15 cellular contexts compared by ENCODE assay signal in genomic region chr12:46965137-46965536, GRCh38.
DNase-seq lines count a peak whose midpoint lies in the region; TF ChIP-seq lines count a peak whose summit lies in the region.
"Had no signal": no experiment of that assay in that cellular context is flagged by ENCODE, and none has a peak within 500 bp of the region (broad histone marks: within the 10 kb centered on the region; RNA-seq: fewer than 3 reads in every experiment).

No MANE protein-coding gene starts in this region.

- no peak overlapping the region for H2BK120ac ChIP-seq in neuronal stem cell (ENCODE audit: low read depth, low read length)

- H3K4me2 ChIP-seq in GM23248 (ENCODE audit: unreplicated experiment) (peak overlapping the region; percentile 79), neuronal stem cell (ENCODE audit: insufficient read depth, low read length, poor library complexity, severe bottlenecking) (no peak overlapping the region)

- H3K27me3 ChIP-seq in GM23248 (replicated peaks; ENCODE audit: insufficient read depth), result no peaks in the 10 kb centered on the region
- no peaks in the 10 kb centered on the region for H3K27me3 ChIP-seq in SJCRH30
- H3K27me3 ChIP-seq in esophagus squamous epithelium, result no peaks in the 10 kb centered on the region
- H3K27me3 ChIP-seq in neuronal stem cell (ENCODE audit: control insufficient read depth in 3 of 3, insufficient read depth in 3 of 3, low read depth in 1 of 3, low read length in 3 of 3), result no peaks in the 10 kb centered on the region

- H2BK5ac ChIP-seq in neuronal stem cell (ENCODE audit: low read length), result no peak overlapping the region

- H3K79me2 ChIP-seq in GM23248 (ENCODE audit: insufficient read depth), result no peaks in the 10 kb centered on the region

- H3K14ac ChIP-seq in neuronal stem cell (ENCODE audit: low read length), result no peak overlapping the region

- H3F3A ChIP-seq in GM23248 (ENCODE audit: insufficient read depth), result peaks cover 36% of the 10 kb centered on the region

- H3K4ac ChIP-seq in neuronal stem cell (ENCODE audit: low read length), result no peak overlapping the region

- H3K36me3 ChIP-seq in GM23248 (ENCODE audit: low read depth), result no peaks in the 10 kb centered on the region
- no peaks in the 10 kb centered on the region for H3K36me3 ChIP-seq in SJCRH30
- no peaks in the 10 kb centered on the region for H3K36me3 ChIP-seq in esophagus squamous epithelium
- H3K36me3 ChIP-seq in neuronal stem cell (replicated peaks in 1 of 2; ENCODE audit: control insufficient read depth in 2 of 2, insufficient read depth in 2 of 2, low read length in 2 of 2), result no peaks in the 10 kb centered on the region
- H3K36me3 ChIP-seq: HAP-1, lower lobe of right lung had no signal

- POLR2A ChIA-PET in RWPE1 (lab: Yijun Ruan, JAX; ENCODE audit: low non-redundant PET), result no interaction called here

- H3K9ac ChIP-seq in GM23248, result peak overlapping the region; percentile 41; the same call in 1 of the 2 replicates
- H3K9ac ChIP-seq in neuronal stem cell (ENCODE audit: low read depth, low read length, poor library complexity), result no peak overlapping the region

- H3K9me3 ChIP-seq in GM23248 (ENCODE audit: low read depth) (no peaks in the 10 kb centered on the region), SJCRH30 (replicated peaks) (no peaks in the 10 kb centered on the region), esophagus squamous epithelium (no peaks in the 10 kb centered on the region), neuronal stem cell (replicated peaks in 1 of 2; ENCODE audit: control insufficient read depth in 2 of 2, insufficient read depth in 1 of 2, low read depth in 1 of 2, low read length in 2 of 2) (no peaks in the 10 kb centered on the region)
- H3K9me3 ChIP-seq: HAP-1, lower lobe of right lung had no signal

- TF ChIP-seq CTCF in esophagus squamous epithelium (IDR thresholded peaks at IDR 0.05), result no peak
- TF ChIP-seq CTCF in RWPE1 (conservative IDR thresholded peaks at IDR 0.05; ENCODE audit: low read depth), result no peak

- H3K27ac ChIP-seq in GM23248 (peak overlapping the region; percentile 61), SJCRH30 (peak overlapping the region; percentile 66), esophagus squamous epithelium (peak overlapping the region in 3 of 4 donors; percentile 63 to 70 (median 65)), neuronal stem cell (replicated peaks; ENCODE audit: low read length) (peak overlapping the region; percentile 71), RWPE1 (no peak overlapping the region)
- H3K27ac ChIP-seq: lower lobe of right lung had no signal

- H3K4me1 ChIP-seq in GM23248 (ENCODE audit: insufficient read depth), result peaks cover 25% of the 10 kb centered on the region
- peaks cover 21% of the 10 kb centered on the region for H3K4me1 ChIP-seq in SJCRH30
- peaks cover 4 to 48% (median 15%) of the 10 kb centered on the region in 3 donors for H3K4me1 ChIP-seq in esophagus squamous epithelium
- peaks cover 0 to 16% of the 10 kb centered on the region in 2 donors for H3K4me1 ChIP-seq in neuronal stem cell (ENCODE audit: control insufficient read depth in 2 of 2, insufficient read depth in 1 of 2, low read depth in 1 of 2, low read length in 2 of 2)
- H3K4me1 ChIP-seq: HAP-1, lower lobe of right lung had no signal

- no peak overlapping the region for H2BK15ac ChIP-seq in neuronal stem cell (ENCODE audit: low read length)

- no peaks in the 10 kb centered on the region for H3K79me1 ChIP-seq in neuronal stem cell (ENCODE audit: low read depth, low read length)

- peak overlapping the region; percentile 64 for H2AFZ ChIP-seq in GM23248
- H2AFZ ChIP-seq in neuronal stem cell (ENCODE audit: low read length), result no peak overlapping the region

- no peak overlapping the region for H4K8ac ChIP-seq in neuronal stem cell (ENCODE audit: low read depth, low read length)

- no peaks in the 10 kb centered on the region for H3K9me2 ChIP-seq in GM23248 (ENCODE audit: insufficient read depth)

- H4K20me1 ChIP-seq in GM23248 (ENCODE audit: insufficient read depth), result no peaks in the 10 kb centered on the region

- H2BK12ac ChIP-seq in neuronal stem cell (ENCODE audit: low read length), result no peak overlapping the region

- intact Hi-C loops in esophagus squamous epithelium (cut with DNase I), result no loop called here

- H3K23ac ChIP-seq in neuronal stem cell (ENCODE audit: low read depth, low read length, poor library complexity), result no peak overlapping the region

- no peak overlapping the region for H3K18ac ChIP-seq in neuronal stem cell (ENCODE audit: low read length)

- in situ Hi-C loops in GM23248 (cut with MboI), result no loop called here

- DNase-seq in GM23248 (no peak), SJCRH30 (no peak), esophagus squamous epithelium (lab: John Stamatoyannopoulos, UW) (no peak), neuronal stem cell (ENCODE audit: low spot score) (no peak), RWPE1 (ENCODE audit: low spot score) (no peak), AG08395 (ENCODE audit: low spot score) (no peak), NCI-H1092 treated with DMSO at 0.1 percent for 48 hours (lab: John Stamatoyannopoulos, UW) (no peak)
- no peak for DNase-seq in activated CD4-positive, CD25-positive, alpha-beta regulatory T cell (lab: John Stamatoyannopoulos, UW)
- DNase-seq: activated naive CD4-positive, alpha-beta T cell treated with anti-CD3 and anti-CD28 coated beads, Interleukin-2, amount 50 U/mL, for 16 hours; COR-L47; effector CD4-positive, alpha-beta T cell; lower lobe of right lung; NCI-H146; stimulated activated CD4-positive, alpha-beta T cell treated with anti-CD3 and anti-CD28 coated beads, Interleukin-1b, Interleukin-23, amount 100 ng/mL, for 48 hours had no signal

- H3K4me3 ChIP-seq in GM23248, result peak overlapping the region; percentile 46
- no peak overlapping the region for H3K4me3 ChIP-seq in SJCRH30
- no peak overlapping the region for H3K4me3 ChIP-seq in esophagus squamous epithelium
- H3K4me3 ChIP-seq in neuronal stem cell (ENCODE audit: low read length in 2 of 2), result no peak overlapping the region
- H3K4me3 ChIP-seq: HAP-1, lower lobe of right lung had no signal

- H2AK5ac ChIP-seq in neuronal stem cell (ENCODE audit: low read depth, low read length), result no peak overlapping the region

- CTCF ChIA-PET in RWPE1 (lab: Yijun Ruan, JAX), result interaction anchor here (1.0 kb wide), 1 partner anchor 23 kb away, joined by 5 read pairs; no protein-coding TSS in a partner anchor

- TF ChIP-seq POLR2A in esophagus squamous epithelium (IDR thresholded peaks at IDR 0.05), result no peak

- WGBS in GM23248 (ENCODE audit: low coverage in 1 of 2, low lambda C conversion rate in 2 of 2, missing lambda C conversion rate in 2 of 2), 2 experiments, result 94 to 100% methylated on average over 2 of the region's 2 CpGs
- 57 to 83% methylated on average over 2 of the region's 2 CpGs for WGBS in esophagus squamous epithelium, 2 donors
- WGBS in neuronal stem cell (ENCODE audit: extremely low coverage in 2 of 2, insufficient read length in 2 of 2, insufficient replicate concordance in 1 of 2), 2 donors, result no CpG with 5 or more reads among the region's 2 CpGs

- no peak overlapping the region for H4K91ac ChIP-seq in neuronal stem cell (ENCODE audit: low read depth, low read length, poor library complexity)
